ENCODE assay signal across 8 cellular contexts in genomic region chr18:57837917-57838548, GRCh38. TPM values are rescaled to one million over a fixed set of nuclear protein-coding genes. Genes with fewer than 3 reads are reported as not detected.
A peak's percentile ranks its signal among the peaks of the same experiment; 100 is the strongest.
DNase-seq lines count a peak whose midpoint lies in the region; ATAC-seq and TF ChIP-seq lines count a peak whose summit lies in the region.

No MANE protein-coding gene starts in this region.

- ATAC-seq in GM19397 (IDR thresholded peaks at IDR 0.05; ENCODE audit: unreplicated experiment), result peak; percentile 80
- peak; percentile 88 for ATAC-seq in HG03060 (IDR thresholded peaks at IDR 0.05; ENCODE audit: low read depth, unreplicated experiment)
- ATAC-seq in omental fat pad (ENCODE audit: low FRiP score), result no peak
- ATAC-seq in CD4-positive, alpha-beta T cell (ENCODE audit: poor library complexity), result no peak

- DNase-seq in activated T-cell treated with anti-CD3 and anti-CD28 coated beads, Interleukin-2, amount 50 U/mL, for 48 hours, result peak; percentile 59 to 67
- DNase-seq in stimulated activated CD4-positive, alpha-beta T cell treated with anti-CD3 and anti-CD28 coated beads, Interleukin-4, amount 100 ng/mL, for 48 hours (ENCODE audit: low read depth in 2 of 2), result peak; percentile 18 to 50
- DNase-seq in omental fat pad (ENCODE audit: low spot score) (no peak), activated gamma-delta T cell (lab: John Stamatoyannopoulos, UW) (no peak), cerebellum (ENCODE audit: low spot score) (no peak)
- DNase-seq in CD4-positive, alpha-beta T cell, result no peak

- no peaks in the 10 kb centered on the region for H3K9me3 Mint-ChIP-seq in CD4-positive, alpha-beta T cell

- no peak overlapping the region for H3K27ac Mint-ChIP-seq in CD4-positive, alpha-beta T cell

- no peak overlapping the region for H3K4me3 Mint-ChIP-seq in CD4-positive, alpha-beta T cell

- peaks cover 12% of the 10 kb centered on the region for H3K4me1 Mint-ChIP-seq in CD4-positive, alpha-beta T cell (ENCODE audit: low read depth)

- H3K9me3 ChIP-seq in CD4-positive, alpha-beta T cell (ENCODE audit: control insufficient read depth, low read length), result no peaks in the 10 kb centered on the region

- no peaks in the 10 kb centered on the region for H3K27me3 ChIP-seq in CD4-positive, alpha-beta T cell (ENCODE audit: control insufficient read depth, insufficient read depth, low read length)

- H3K36me3 Mint-ChIP-seq in CD4-positive, alpha-beta T cell (ENCODE audit: low read depth), result no peaks in the 10 kb centered on the region

- CTCF ChIA-PET in CD4-positive, alpha-beta T cell (lab: Charles Lee), result interaction anchor here (1.0 kb wide), 1 partner anchor 9 kb away, joined by 4 read pairs; no protein-coding TSS in a partner anchor

- H3K27ac ChIP-seq in CD4-positive, alpha-beta T cell (ENCODE audit: low read depth, low read length), result no peak overlapping the region

- intact Hi-C loops in CD4-positive, alpha-beta T cell (cut with DNase I, micrococcal nuclease), result no loop called here

- no peak for TF ChIP-seq CTCF in omental fat pad (IDR thresholded peaks at IDR 0.05)
- TF ChIP-seq CTCF in CD4-positive, alpha-beta T cell (IDR thresholded peaks at IDR 0.05), result no peak

- POLR2A ChIA-PET in CD4-positive, alpha-beta T cell (lab: Charles Lee), result no interaction called here

- H3K27me3 Mint-ChIP-seq in CD4-positive, alpha-beta T cell, result peaks cover 14% of the 10 kb centered on the region

RNA-seq across cellular contexts. Expression of gene ATP8B1, which starts 34.9 kb away (rescaled TPM):
- total RNA-seq in omental fat pad (10 to 100 TPM in 1 of 4 donors, 1 to 10 TPM in 3; 6.3 to 21.8 (median 7.9) TPM), cerebellum (2.3 TPM)
- total RNA-seq in CD4-positive, alpha-beta T cell, result not detected

Comparison
In these comparisons a context has a peak if more than half of its experiments do, and no peak if none do; other contexts are left out.
1. ATAC-seq: peak in GM19397 (single experiment) and HG03060 (single experiment); none in omental fat pad (single experiment) and CD4-positive, alpha-beta T cell (single experiment).
2. DNase-seq: peak in activated T-cell treated with anti-CD3 and anti-CD28 coated beads, Interleukin-2, amount 50 U/mL, for 48 hours (2 of 2) and stimulated activated CD4-positive, alpha-beta T cell treated with anti-CD3 and anti-CD28 coated beads, Interleukin-4, amount 100 ng/mL, for 48 hours (2 of 2); none in omental fat pad (single experiment), activated gamma-delta T cell (single experiment), cerebellum (single experiment) and CD4-positive, alpha-beta T cell (0 of 10).